ENCODE assay signal across 16 cellular contexts in genomic region chr3:50318163-50318562, GRCh38. TPM values are rescaled to one million over a fixed set of nuclear protein-coding genes. Genes with fewer than 3 reads are reported as not detected.
DNase-seq lines count a peak whose midpoint lies in the region; ATAC-seq, FAIRE-seq and TF ChIP-seq lines count a peak whose summit lies in the region.
"Had no signal": no experiment of that assay in that cellular context is flagged by ENCODE, and none has a peak within 500 bp of the region (broad histone marks: within the 10 kb centered on the region; RNA-seq: fewer than 3 reads in every experiment).

No MANE protein-coding gene starts in this region.

- CTCF ChIA-PET in MCF 10A (lab: Yijun Ruan, JAX): interaction anchor here (1.1 to 1.3 kb wide), 4 partner anchors 10 to 18 kb away, joined by 3 to 6 read pairs (median 3); partner anchors contain the start of gene TUSC2

- WGBS in endodermal cell (ENCODE audit: insufficient coverage in 1 of 2, insufficient read length in 1 of 2), 2 experiments: 95 to 100% methylated on average over 8 to 11 of the region's 11 CpGs
- WGBS in small intestine, 3 donors: 78 to 84% (median 82%) methylated on average over 11 of the region's 11 CpGs

- no peaks in the 10 kb centered on the region for H3K27me3 ChIP-seq in breast epithelium
- no peaks in the 10 kb centered on the region for H3K27me3 ChIP-seq in endodermal cell (ENCODE audit: control insufficient read depth, insufficient read depth, low read length, poor library complexity, severe bottlenecking)
- H3K27me3 ChIP-seq in small intestine (ENCODE audit: control insufficient read depth in 2 of 2, insufficient read depth in 2 of 2, low read length in 2 of 2): no peaks in the 10 kb centered on the region
- H3K27me3 ChIP-seq: pancreas had no signal

- no peak overlapping the region for H3K9ac ChIP-seq in endodermal cell (ENCODE audit: extremely low read depth, low read length, poor library complexity, severe bottlenecking)

- POLR2A ChIA-PET in MCF 10A (lab: Yijun Ruan, JAX): interaction anchor here (0.7 to 1.7 kb wide), 4 partner anchors 10 to 26 kb away, joined by 5 to 21 read pairs (median 6); partner anchors contain the start of genes HYAL3, IFRD2, NAA80 and TUSC2

- H3K36me3 ChIP-seq in breast epithelium (no peaks in the 10 kb centered on the region), endodermal cell (ENCODE audit: control insufficient read depth, insufficient read depth, low read length) (peaks cover 31% of the 10 kb centered on the region), small intestine (ENCODE audit: control insufficient read depth in 2 of 2, insufficient read depth in 2 of 2, low read length in 2 of 2) (no peaks in the 10 kb centered on the region)
- H3K36me3 ChIP-seq: pancreas had no signal

- intact Hi-C loops in breast epithelium (cut with DNase I; ENCODE audit: low total_unique reads): no loop called here
- intact Hi-C loops in MCF 10A (cut with micrococcal nuclease): no loop called here
- intact Hi-C loops in natural killer cell (cut with micrococcal nuclease): no loop called here

- H3K27me3 Mint-ChIP-seq in MCF 10A (ENCODE audit: insufficient read depth, unreplicated experiment) (no peaks in the 10 kb centered on the region), endodermal cell (ENCODE audit: insufficient read depth) (no peaks in the 10 kb centered on the region), natural killer cell (ENCODE audit: low read depth in 2 of 2) (no peaks in the 10 kb centered on the region), type B pancreatic cell (no peaks in the 10 kb centered on the region)
- H3K27me3 Mint-ChIP-seq: activated CD4-positive, alpha-beta T cell treated with anti-CD3 and anti-CD28 coated beads for 36 hours had no signal

- H3K4me3 Mint-ChIP-seq in MCF 10A (ENCODE audit: unreplicated experiment) (no peak overlapping the region), endodermal cell (peak overlapping the region; percentile 87), natural killer cell (peak overlapping the region; percentile 72), type B pancreatic cell (peak overlapping the region; percentile 77)
- H3K4me3 Mint-ChIP-seq: activated CD4-positive, alpha-beta T cell treated with anti-CD3 and anti-CD28 coated beads for 36 hours had no signal

- H3K27ac ChIP-seq in breast epithelium: peak overlapping the region; percentile 94
- no peak overlapping the region for H3K27ac ChIP-seq in endodermal cell (ENCODE audit: low read depth, low read length)
- no peak overlapping the region for H3K27ac ChIP-seq in small intestine (ENCODE audit: low read depth in 1 of 2, low read length in 1 of 2)
- H3K27ac ChIP-seq: pancreas had no signal

- TF ChIP-seq CTCF in breast epithelium (IDR thresholded peaks at IDR 0.05) (no peak), MCF 10A (IDR thresholded peaks at IDR 0.05; ENCODE audit: unreplicated experiment) (no peak), endodermal cell (conservative IDR thresholded peaks at IDR 0.05) (no peak), natural killer cell (IDR thresholded peaks at IDR 0.05) (no peak), type B pancreatic cell (conservative IDR thresholded peaks at IDR 0.05) (no peak)

- ATAC-seq in natural killer cell: no peak
- ATAC-seq: activated CD4-positive, alpha-beta T cell treated with anti-CD3 and anti-CD28 coated beads for 36 hours; esophagus mucosa; pancreas had no signal

- H3K9me3 Mint-ChIP-seq in MCF 10A (ENCODE audit: unreplicated experiment) (no peaks in the 10 kb centered on the region), endodermal cell (peaks cover 10% of the 10 kb centered on the region), natural killer cell (no peaks in the 10 kb centered on the region), type B pancreatic cell (no peaks in the 10 kb centered on the region)

- no peak for TF ChIP-seq POLR2A in breast epithelium (IDR thresholded peaks at IDR 0.05)

- H3K36me3 Mint-ChIP-seq in MCF 10A (ENCODE audit: insufficient read depth, unreplicated experiment): peaks cover 6% of the 10 kb centered on the region
- peaks cover 58% of the 10 kb centered on the region for H3K36me3 Mint-ChIP-seq in endodermal cell (ENCODE audit: low read depth)
- H3K36me3 Mint-ChIP-seq in natural killer cell: no peaks in the 10 kb centered on the region
- H3K36me3 Mint-ChIP-seq in type B pancreatic cell: peaks cover 22% of the 10 kb centered on the region

- H3K27ac Mint-ChIP-seq in MCF 10A (ENCODE audit: low read depth, unreplicated experiment): no peak overlapping the region
- no peak overlapping the region for H3K27ac Mint-ChIP-seq in endodermal cell
- peak overlapping the region; percentile 38 to 76 for H3K27ac Mint-ChIP-seq in natural killer cell
- peak overlapping the region; percentile 98 for H3K27ac Mint-ChIP-seq in type B pancreatic cell
- H3K27ac Mint-ChIP-seq: activated CD4-positive, alpha-beta T cell treated with anti-CD3 and anti-CD28 coated beads for 36 hours had no signal

- BruUV-seq in MCF 10A (replicated peaks; lab: Mats Ljungman, UMichigan): no TSS peak

- H3K4me3 ChIP-seq in breast epithelium: peak overlapping the region in 2 of 3 donors; percentile 54 to 85
- no peak overlapping the region for H3K4me3 ChIP-seq in endodermal cell (ENCODE audit: low read length)
- no peak overlapping the region for H3K4me3 ChIP-seq in small intestine (ENCODE audit: low read depth in 1 of 2, low read length in 2 of 2)
- H3K4me3 ChIP-seq: pancreas had no signal

- no peak for DNase-seq in breast epithelium (ENCODE audit: low spot score in 2 of 2)
- DNase-seq in MCF 10A (ENCODE audit: unreplicated experiment): no peak
- no peak for DNase-seq in endodermal cell
- DNase-seq in natural killer cell: no peak
- DNase-seq in type B pancreatic cell (ENCODE audit: extremely low spot score, unreplicated experiment): no peak
- no peak for DNase-seq in NCI-H146 treated with DMSO at 0.1 percent for 48 hours (lab: John Stamatoyannopoulos, UW; ENCODE audit: unreplicated experiment)
- DNase-seq in small intestine: no peak
- no peak for DNase-seq in NCI-H446 treated with DMSO at 0.1 percent for 48 hours (lab: John Stamatoyannopoulos, UW)
- DNase-seq: activated CD4-positive, alpha-beta T cell treated with anti-CD3 and anti-CD28 coated beads for 36 hours; GDM1; MM.1S; NCI-H2081 treated with DMSO at 0.1 percent for 48 hours; T-helper 9 cell had no signal

- no peak for FAIRE-seq in small intestine (lab: Jason Lieb, UNC)
- FAIRE-seq: A204.1, pancreas had no signal

- H3K4me1 ChIP-seq in breast epithelium (peaks cover 18 to 45% of the 10 kb centered on the region in 2 donors), endodermal cell (ENCODE audit: control insufficient read depth, insufficient read depth, low read length) (peaks cover 17% of the 10 kb centered on the region), small intestine (ENCODE audit: control insufficient read depth in 2 of 2, insufficient read depth in 1 of 2, low read depth in 1 of 2, low read length in 1 of 2) (peaks cover 3 to 5% of the 10 kb centered on the region in 2 donors)

- H3K9me3 ChIP-seq in breast epithelium (no peaks in the 10 kb centered on the region), endodermal cell (ENCODE audit: control insufficient read depth, low read length) (no peaks in the 10 kb centered on the region), small intestine (ENCODE audit: control insufficient read depth, low read depth) (no peaks in the 10 kb centered on the region)
- H3K9me3 ChIP-seq: pancreas had no signal

- H3K4me1 Mint-ChIP-seq in MCF 10A (ENCODE audit: insufficient read depth, unreplicated experiment) (peaks cover 29% of the 10 kb centered on the region), endodermal cell (peaks cover 22% of the 10 kb centered on the region), natural killer cell (peaks cover 22 to 32% of the 10 kb centered on the region in 2 donors), type B pancreatic cell (ENCODE audit: unreplicated experiment) (peaks cover 32% of the 10 kb centered on the region)

RNA-seq across cellular contexts. Expression of gene HYAL2, which starts 4.4 kb away (rescaled TPM):
- total RNA-seq in breast epithelium: 100 to 1,000 TPM in 1 of 3 donors, 10 to 100 TPM in 2; 66.0 to 215 (median 96.0) TPM
- 11.6 and 12.6 TPM in 2 replicates for total RNA-seq in MCF 10A (2022)
- total RNA-seq in endodermal cell: 10 to 100 TPM; 55.3 to 61.1 TPM
- 81.6 TPM for polyA plus RNA-seq in endodermal cell (2013, experiment 1 of 2)
- polyA plus RNA-seq in endodermal cell (2013, experiment 2 of 2): 80.6 TPM
- 1 to 10 TPM; 1.2 to 3.7 (median 3.1) TPM for total RNA-seq in natural killer cell
- total RNA-seq in type B pancreatic cell (ENCODE audit: low replicate concordance): 46.6 and 52.5 TPM in 2 replicates
- 100 to 1,000 TPM in 1 of 3 donors, 10 to 100 TPM in 2; 11.0 to 124 (median 15.1) TPM for polyA plus RNA-seq in small intestine

RNA-seq across cellular contexts. Expression of gene TUSC2, which starts 9.9 kb away (rescaled TPM):
- total RNA-seq in breast epithelium (10 to 100 TPM; 18.1 to 25.9 (median 21.3) TPM), MCF 10A (2022) (14.5 and 20.4 TPM in 2 replicates), endodermal cell (10 to 100 TPM; 23.5 to 28.1 TPM), natural killer cell (10 to 100 TPM; 18.4 to 23.4 (median 21.3) TPM), type B pancreatic cell (ENCODE audit: low replicate concordance) (24.9 and 39.0 TPM in 2 replicates)
- polyA plus RNA-seq in endodermal cell (2013, experiment 1 of 2): 30.2 TPM
- polyA plus RNA-seq in endodermal cell (2013, experiment 2 of 2): 26.2 TPM
- polyA plus RNA-seq in small intestine: 10 to 100 TPM; 29.8 to 46.2 (median 31.3) TPM

RNA-seq across cellular contexts. Expression of gene HYAL1, which starts 14.8 kb away (rescaled TPM):
- total RNA-seq in breast epithelium: 10 to 100 TPM in 1 of 3 donors, 1 to 10 TPM in 2; 3.5 to 16.1 (median 4.8) TPM
- total RNA-seq in MCF 10A (2022): 0.42 and 0.70 TPM in 2 replicates
- 1 to 10 TPM in 1 of 2 donors, under 1 TPM in 1; 0.92 to 1.8 TPM for total RNA-seq in endodermal cell
- 1.8 TPM for polyA plus RNA-seq in endodermal cell (2013, experiment 1 of 2)
- polyA plus RNA-seq in endodermal cell (2013, experiment 2 of 2): 1.3 TPM
- total RNA-seq in natural killer cell: 1 to 10 TPM in 1 of 3 donors, under 1 TPM in 1, not detected in 1; 0.82 to 1.2 TPM
- total RNA-seq in type B pancreatic cell (ENCODE audit: low replicate concordance): 2.3 and 3.7 TPM in 2 replicates
- polyA plus RNA-seq in small intestine: 10 to 100 TPM in 1 of 3 donors, 1 to 10 TPM in 2; 1.1 to 11.1 (median 4.5) TPM

RNA-seq across cellular contexts. Expression of gene HYAL3, which starts 19.0 kb away (rescaled TPM):
- 1 to 10 TPM; 2.3 to 6.4 (median 2.7) TPM for total RNA-seq in breast epithelium
- total RNA-seq in MCF 10A (2022): 2.3 and 4.7 TPM in 2 replicates
- 1 to 10 TPM; 2.6 to 3.3 TPM for total RNA-seq in endodermal cell
- 4.1 TPM for polyA plus RNA-seq in endodermal cell (2013, experiment 1 of 2)
- polyA plus RNA-seq in endodermal cell (2013, experiment 2 of 2): 3.9 TPM
- 1 to 10 TPM in 2 of 3 donors, under 1 TPM in 1; 0.93 to 2.0 (median 1.2) TPM for total RNA-seq in natural killer cell
- 2.9 and 4.0 TPM in 2 replicates for total RNA-seq in type B pancreatic cell (ENCODE audit: low replicate concordance)
- polyA plus RNA-seq in small intestine: 1 to 10 TPM; 1.6 to 4.1 (median 2.7) TPM

RNA-seq across cellular contexts. Expression of gene NAA80, which starts 19.0 kb away (rescaled TPM):
- total RNA-seq in breast epithelium (1 to 10 TPM; 6.0 to 8.8 (median 8.5) TPM), MCF 10A (2022) (11.4 and 12.4 TPM in 2 replicates), endodermal cell (10 to 100 TPM in 1 of 2 donors, 1 to 10 TPM in 1; 9.7 to 12.8 TPM), natural killer cell (10 to 100 TPM; 22.2 to 30.3 (median 29.6) TPM), type B pancreatic cell (ENCODE audit: low replicate concordance) (12.9 and 13.0 TPM in 2 replicates)
- polyA plus RNA-seq in endodermal cell (2013, experiment 1 of 2): 19.7 TPM
- 17.0 TPM for polyA plus RNA-seq in endodermal cell (2013, experiment 2 of 2)
- 1 to 10 TPM; 2.4 to 8.5 (median 6.5) TPM for polyA plus RNA-seq in small intestine

Comparison
In these comparisons a context has a peak if more than half of its experiments do, and no peak if none do; other contexts are left out.
1. H3K27ac ChIP-seq: peak in breast epithelium (2 of 2); none in endodermal cell (single experiment) and small intestine (0 of 2).
2. H3K4me3 ChIP-seq: peak in breast epithelium (2 of 3); none in endodermal cell (single experiment) and small intestine (0 of 2).
3. H3K27ac Mint-ChIP-seq: peak in natural killer cell (2 of 2) and type B pancreatic cell (single experiment); none in MCF 10A (single experiment) and endodermal cell (single experiment).